ENCODE assay signal across 13 cellular contexts in the genomic region with DNA sequence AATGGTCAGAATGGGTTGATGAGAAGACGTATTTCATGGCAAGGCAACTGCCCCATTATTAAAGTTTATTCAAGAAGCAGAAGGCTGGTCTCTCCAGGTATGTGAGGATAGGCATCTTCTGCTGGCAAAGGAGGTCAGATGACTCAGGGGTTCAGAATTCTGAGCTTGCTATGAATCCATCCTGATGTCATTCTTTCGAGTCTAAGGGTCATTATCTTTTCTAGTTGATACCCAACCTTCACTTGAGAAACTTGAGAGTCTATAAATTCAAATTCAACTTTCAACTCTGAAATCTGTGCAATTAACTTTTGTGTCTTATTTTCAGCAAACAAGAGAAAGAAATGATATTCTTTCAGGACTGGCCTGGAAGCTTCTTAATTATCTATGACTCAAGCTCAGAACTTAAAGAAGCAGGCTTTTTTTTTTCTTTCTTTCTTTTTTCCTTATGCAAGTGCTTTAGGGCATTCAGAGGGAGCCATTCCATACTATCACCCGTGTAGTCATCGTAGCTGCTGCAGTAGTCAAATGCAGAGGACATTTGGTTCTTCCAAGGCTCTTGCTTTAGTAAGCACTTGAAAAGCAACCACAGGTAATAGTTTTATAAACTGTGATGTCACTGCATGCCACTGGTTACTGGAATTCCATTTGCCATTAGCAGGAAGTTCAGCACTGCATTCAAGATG.
DNase-seq lines count a peak whose midpoint lies in the region; ATAC-seq and TF ChIP-seq lines count a peak whose summit lies in the region.
"Had no signal": no experiment of that assay in that cellular context is flagged by ENCODE, and none has a peak within 500 bp of the region (broad histone marks: within the 10 kb centered on the region; RNA-seq: fewer than 3 reads in every experiment).

No MANE protein-coding gene starts in this region.

- peaks cover 15% of the 10 kb centered on the region for H3K4me1 ChIP-seq in GM23248 (ENCODE audit: insufficient read depth)

- in situ Hi-C loops in GM23248 (cut with MboI), result no loop called here

- peak overlapping the region; percentile 11 for H3K27ac ChIP-seq in GM23248
- H3K27ac ChIP-seq in RWPE1, result no peak overlapping the region; the same call in 1 of the 2 replicates
- H3K27ac ChIP-seq: neutrophil had no signal

- H3K36me3 ChIP-seq in GM23248 (ENCODE audit: low read depth), result no peaks in the 10 kb centered on the region
- H3K36me3 ChIP-seq: neutrophil had no signal

- peak overlapping the region; percentile 17 for H3K4me2 ChIP-seq in GM23248 (ENCODE audit: unreplicated experiment)

- peaks cover 29% of the 10 kb centered on the region for H3F3A ChIP-seq in GM23248 (ENCODE audit: insufficient read depth)

- peak; percentile 73 for DNase-seq in GM23248
- peak; percentile 77 for DNase-seq in RWPE1 (ENCODE audit: low spot score)
- peak; percentile 35 for DNase-seq in fibroblast of peridontal ligament (ENCODE audit: extremely low read depth)
- DNase-seq in retinal pigment epithelial cell (ENCODE audit: low read depth), result peak; percentile 26
- DNase-seq in NCI-H2107 treated with DMSO at 0.1 percent for 48 hours (lab: John Stamatoyannopoulos, UW; ENCODE audit: unreplicated experiment), result no peak
- no peak for DNase-seq in NCI-H187 (lab: John Stamatoyannopoulos, UW)
- DNase-seq in activated naive CD4-positive, alpha-beta T cell (lab: John Stamatoyannopoulos, UW), result no peak
- DNase-seq: DMS79 treated with DMSO at 0.1 percent for 48 hours; endodermal cell; NCI-H446 treated with DMSO at 0.1 percent for 48 hours; stimulated activated CD4-positive, alpha-beta T cell treated with anti-CD3 and anti-CD28 coated beads, Interleukin-2, amount 100 ng/mL, for 48 hours had no signal

- no peak for TF ChIP-seq CTCF in RWPE1 (conservative IDR thresholded peaks at IDR 0.05; ENCODE audit: low read depth)
- TF ChIP-seq CTCF in retinal pigment epithelial cell (conservative IDR thresholded peaks at IDR 0.05; ENCODE audit: low read depth, low read length), result no peak

- H2AFZ ChIP-seq in GM23248, result peak overlapping the region; percentile 0; the same call in 1 of the 2 replicates

- ATAC-seq in HG03196 (IDR thresholded peaks at IDR 0.05; ENCODE audit: unreplicated experiment), result no peak

- WGBS in GM23248 (ENCODE audit: low coverage in 1 of 2, low lambda C conversion rate in 2 of 2, missing lambda C conversion rate in 2 of 2), 2 experiments, result 56 to 58% methylated on average over 4 of the region's 4 CpGs

- no peaks in the 10 kb centered on the region for H3K9me2 ChIP-seq in GM23248 (ENCODE audit: insufficient read depth)

- no peaks in the 10 kb centered on the region for H3K79me2 ChIP-seq in GM23248 (ENCODE audit: insufficient read depth)

- H3K9ac ChIP-seq in GM23248, result no peak overlapping the region

- H3K4me3 ChIP-seq in GM23248, result no peak overlapping the region
- H3K4me3 ChIP-seq in retinal pigment epithelial cell (ENCODE audit: low read length), result no peak overlapping the region

- POLR2A ChIA-PET in RWPE1 (lab: Yijun Ruan, JAX; ENCODE audit: low non-redundant PET), result interaction anchor here (0.5 kb wide), 1 partner anchor 774 kb away, joined by 3 read pairs; no protein-coding TSS in a partner anchor

- H3K27me3 ChIP-seq in GM23248 (replicated peaks; ENCODE audit: insufficient read depth), result no peaks in the 10 kb centered on the region
- H3K27me3 ChIP-seq: neutrophil had no signal

- no peaks in the 10 kb centered on the region for H4K20me1 ChIP-seq in GM23248 (ENCODE audit: insufficient read depth)

- CTCF ChIA-PET in RWPE1 (lab: Yijun Ruan, JAX), result interaction anchor here (0.9 kb wide), 1 partner anchor 349 kb away, joined by 5 read pairs; no protein-coding TSS in a partner anchor

- no peaks in the 10 kb centered on the region for H3K9me3 ChIP-seq in GM23248 (ENCODE audit: low read depth)
- H3K9me3 ChIP-seq: neutrophil had no signal

Comparison
In these comparisons a context has a peak if more than half of its experiments do, and no peak if none do; other contexts are left out.
1. DNase-seq: peak in GM23248 (single experiment), RWPE1 (single experiment), fibroblast of peridontal ligament (single experiment) and retinal pigment epithelial cell (single experiment); none in NCI-H2107 treated with DMSO at 0.1 percent for 48 hours (single experiment), NCI-H187 (0 of 2) and activated naive CD4-positive, alpha-beta T cell (0 of 4).